Comparison of ENCODE assay signal across 9 cellular contexts in genomic region chrX:39855748-39856129, GRCh38.
DNase-seq lines count a peak whose midpoint lies in the region; ATAC-seq and TF ChIP-seq lines count a peak whose summit lies in the region.
"Had no signal": no experiment of that assay in that cellular context is flagged by ENCODE, and none has a peak within 500 bp of the region (broad histone marks: within the 10 kb centered on the region; RNA-seq: fewer than 3 reads in every experiment).

No MANE protein-coding gene starts in this region.

- 33 to 39% methylated on average over 10 of the region's 10 CpGs for WGBS in lung, 2 donors
- 15 to 45% (median 40%) methylated on average over 5 to 10 of the region's 10 CpGs for WGBS in stomach, 5 donors
- 74 to 100% methylated on average over 1 to 9 of the region's 10 CpGs for WGBS in gastroesophageal sphincter (ENCODE audit: low coverage in 1 of 2), 2 donors

- no peaks in the 10 kb centered on the region for H3K27me3 Mint-ChIP-seq in CD4-positive, alpha-beta memory T cell

- no peak for TF ChIP-seq CTCF in GM20000 (IDR thresholded peaks at IDR 0.05; ENCODE audit: extremely low read depth, missing control alignments)
- TF ChIP-seq CTCF in lung (IDR thresholded peaks at IDR 0.05; ENCODE audit: control extremely low read depth, extremely low read depth), result no peak
- TF ChIP-seq CTCF in stomach (IDR thresholded peaks at IDR 0.05), result no peak
- TF ChIP-seq CTCF in gastroesophageal sphincter (IDR thresholded peaks at IDR 0.05), result no peak

- peak overlapping the region; percentile 74 to 93 (median 87) for H3K4me3 Mint-ChIP-seq in CD4-positive, alpha-beta memory T cell

- H3K4me1 Mint-ChIP-seq in CD4-positive, alpha-beta memory T cell, result peaks cover 29 to 80% (median 51%) of the 10 kb centered on the region in 4 donors

- ATAC-seq in lung (ENCODE audit: insufficient read depth, low FRiP score) (peak; percentile 38), gastroesophageal sphincter (no peak)

- POLR2A ChIA-PET in CD4-positive, alpha-beta memory T cell (lab: Charles Lee; ENCODE audit: partially characterized antibody), result interaction anchor here (0.5 to 2.8 kb wide), 16 partner anchors 9 to 424 kb away, joined by 3 to 25 read pairs (median 4); partner anchors contain the start of gene BCOR

- no peaks in the 10 kb centered on the region for H3K36me3 ChIP-seq in CD4-positive, alpha-beta memory T cell (ENCODE audit: insufficient read depth, low read length)
- H3K36me3 ChIP-seq in lung (ENCODE audit: control insufficient read depth in 2 of 2, insufficient read depth in 2 of 2, low read length in 2 of 2), result no peaks in the 10 kb centered on the region
- H3K36me3 ChIP-seq in stomach, result no peaks in the 10 kb centered on the region
- H3K36me3 ChIP-seq in gastroesophageal sphincter, result no peaks in the 10 kb centered on the region
- H3K36me3 ChIP-seq: heart left ventricle had no signal

- peaks cover 0 to 3% (median 0%) of the 10 kb centered on the region in 8 donors for H3K9me3 Mint-ChIP-seq in CD4-positive, alpha-beta memory T cell

- peak overlapping the region; percentile 49 to 54 for H3K4me3 ChIP-seq in CD4-positive, alpha-beta memory T cell (ENCODE audit: low read length in 2 of 2)
- no peak overlapping the region for H3K4me3 ChIP-seq in lung
- H3K4me3 ChIP-seq in stomach, result no peak overlapping the region
- H3K4me3 ChIP-seq in gastroesophageal sphincter, result no peak overlapping the region

- peak; percentile 64 to 93 (median 73) for DNase-seq in CD4-positive, alpha-beta memory T cell
- DNase-seq in GM20000 (ENCODE audit: low spot score), result peak; percentile 51
- peak; percentile 18 for DNase-seq in HT1080 (ENCODE audit: low read depth)
- peak; percentile 95 for DNase-seq in RPMI8226
- DNase-seq in activated T-helper 9 cell treated with anti-CD3 and anti-CD28 coated beads, Interleukin-2, amount 50 U/mL, for 16 hours (ENCODE audit: low read depth), result peak; percentile 78
- no peak for DNase-seq in lung (ENCODE audit: low spot score)
- peak; percentile 54 for DNase-seq in stomach
- DNase-seq: heart left ventricle had no signal

- peak overlapping the region; percentile 92 for H3K27ac ChIP-seq in CD4-positive, alpha-beta memory T cell (ENCODE audit: low read depth, low read length)
- H3K27ac ChIP-seq in lung (ENCODE audit: low read depth in 1 of 2, low read length in 1 of 2) (no peak overlapping the region), stomach (peak overlapping the region in 2 of 5 donors; percentile 63 to 68), gastroesophageal sphincter (no peak overlapping the region)

- H3K27ac Mint-ChIP-seq in CD4-positive, alpha-beta memory T cell, result peak overlapping the region; percentile 97 to 99 (median 99)

- peaks cover 0 to 2% of the 10 kb centered on the region in 2 donors for H3K36me3 Mint-ChIP-seq in CD4-positive, alpha-beta memory T cell

- no peaks in the 10 kb centered on the region for H3K27me3 ChIP-seq in CD4-positive, alpha-beta memory T cell (ENCODE audit: insufficient read depth, low read length)
- H3K27me3 ChIP-seq in lung (ENCODE audit: control insufficient read depth, insufficient read depth), result no peaks in the 10 kb centered on the region
- H3K27me3 ChIP-seq in stomach, result no peaks in the 10 kb centered on the region
- no peaks in the 10 kb centered on the region for H3K27me3 ChIP-seq in gastroesophageal sphincter
- H3K27me3 ChIP-seq: heart left ventricle had no signal

- H3K9me3 ChIP-seq in CD4-positive, alpha-beta memory T cell (ENCODE audit: control insufficient read depth in 1 of 2, low read length in 2 of 2), result no peaks in the 10 kb centered on the region
- H3K9me3 ChIP-seq in lung (ENCODE audit: control insufficient read depth in 2 of 2, insufficient read depth in 1 of 2, low read length in 1 of 2), result no peaks in the 10 kb centered on the region
- peaks cover 0 to 4% (median 0%) of the 10 kb centered on the region in 4 donors for H3K9me3 ChIP-seq in stomach
- H3K9me3 ChIP-seq in gastroesophageal sphincter, result no peaks in the 10 kb centered on the region
- H3K9me3 ChIP-seq: heart left ventricle had no signal

- intact Hi-C loops in CD4-positive, alpha-beta memory T cell (cut with micrococcal nuclease), result loop anchor here (1.0 to 10.0 kb wide), 7 partner anchors 15 to 1051 kb away; partner anchors contain the start of gene MID1IP1
- intact Hi-C loops in stomach (cut with DNase I; ENCODE audit: low total_unique reads), result no loop called here

- CTCF ChIA-PET in CD4-positive, alpha-beta memory T cell (lab: Charles Lee; ENCODE audit: partially characterized antibody), result interaction anchor here (1.2 to 1.6 kb wide), 2 partner anchors 315 to 321 kb away, joined by 3 read pairs; no protein-coding TSS in a partner anchor

- TF ChIP-seq POLR2A in stomach (IDR thresholded peaks at IDR 0.05), result no peak
- no peak for TF ChIP-seq POLR2A in gastroesophageal sphincter (IDR thresholded peaks at IDR 0.05)

- TF ChIP-seq EP300 in stomach (IDR thresholded peaks at IDR 0.05) (no peak), gastroesophageal sphincter (IDR thresholded peaks at IDR 0.05) (no peak)

- peaks cover 61% of the 10 kb centered on the region for H3K4me1 ChIP-seq in CD4-positive, alpha-beta memory T cell (ENCODE audit: insufficient read depth, low read length)
- H3K4me1 ChIP-seq in lung (ENCODE audit: control insufficient read depth in 2 of 2, insufficient read depth in 2 of 2, low read length in 2 of 2) (peaks cover 2 to 9% of the 10 kb centered on the region in 2 donors), stomach (peaks cover 0 to 22% (median 10%) of the 10 kb centered on the region in 4 donors), gastroesophageal sphincter (no peaks in the 10 kb centered on the region)

Comparison
In these comparisons a context has a peak if more than half of its experiments do, and no peak if none do; other contexts are left out.
1. H3K4me3 ChIP-seq: peak in CD4-positive, alpha-beta memory T cell (2 of 2); none in lung (single experiment), stomach (0 of 4) and gastroesophageal sphincter (0 of 2).